25 cellular contexts compared by ENCODE assay signal in genomic region chr2:172398444-172398843, GRCh38. TPM values are rescaled to one million over a fixed set of nuclear protein-coding genes. Genes with fewer than 3 reads are reported as not detected.
DNase-seq lines count a peak whose midpoint lies in the region; ATAC-seq and TF ChIP-seq lines count a peak whose summit lies in the region.
"Had no signal": no experiment of that assay in that cellular context is flagged by ENCODE, and none has a peak within 500 bp of the region (broad histone marks: within the 10 kb centered on the region; RNA-seq: fewer than 3 reads in every experiment).

No MANE protein-coding gene starts in this region.

- H3K4me1 Mint-ChIP-seq in neural progenitor cell = peaks cover 7% of the 10 kb centered on the region

- H3K4me3 ChIP-seq in HCT116 (replicated peaks in 1 of 2; ENCODE audit: low read depth in 1 of 2, low read length in 2 of 2) (no peak overlapping the region), mesendoderm (ENCODE audit: low read length) (no peak overlapping the region), MM.1S (ENCODE audit: low read length) (no peak overlapping the region), neural progenitor cell (no peak overlapping the region)
- H3K4me3 ChIP-seq: BLaER1 treated with 17β-estradiol and CSF1 and Interleukin-3, amounts not matched to agents 10 nM and 100 nM; gastrocnemius medialis; lower lobe of right lung had no signal

- no peaks in the 10 kb centered on the region for H3K9me3 ChIP-seq in HCT116 (ENCODE audit: control insufficient read depth in 1 of 2, insufficient read depth in 1 of 2, low read depth in 1 of 2, low read length in 2 of 2)
- H3K9me3 ChIP-seq in MM.1S (replicated peaks; ENCODE audit: insufficient read depth, low read length) = no peaks in the 10 kb centered on the region
- H3K9me3 ChIP-seq in neural progenitor cell (ENCODE audit: low read depth) = no peaks in the 10 kb centered on the region
- H3K9me3 ChIP-seq: gastrocnemius medialis, lower lobe of right lung had no signal

- no peak overlapping the region for H3K23ac ChIP-seq in mesendoderm (ENCODE audit: low read length)

- H4K8ac ChIP-seq in mesendoderm (ENCODE audit: low read depth, low read length) = no peak overlapping the region

- H2AK5ac ChIP-seq in mesendoderm (ENCODE audit: low read length) = no peak overlapping the region

- no peaks in the 10 kb centered on the region for H3K79me1 ChIP-seq in mesendoderm (ENCODE audit: low read length)

- H3K27me3 ChIP-seq in HCT116 (ENCODE audit: insufficient read depth, low read length) = no peaks in the 10 kb centered on the region
- no peaks in the 10 kb centered on the region for H3K27me3 ChIP-seq in mesendoderm (ENCODE audit: insufficient read depth, low read length, poor library complexity)
- no peaks in the 10 kb centered on the region for H3K27me3 ChIP-seq in MM.1S (replicated peaks; ENCODE audit: insufficient read depth, low read length)
- no peaks in the 10 kb centered on the region for H3K27me3 ChIP-seq in neural progenitor cell
- H3K27me3 ChIP-seq: BLaER1 treated with 17β-estradiol and CSF1 and Interleukin-3, amounts not matched to agents 10 nM and 100 nM; gastrocnemius medialis had no signal

- peak in 2 of 3 experiments; percentile 22 to 41; a peak in 2 of 6 replicates for TF ChIP-seq CTCF in HCT116 (IDR thresholded peaks at IDR 0.05 in 2 of 3, conservative IDR thresholded peaks at IDR 0.05 in 1 of 3; ENCODE audit: borderline replicate concordance in 1 of 3, insufficient read depth in 1 of 3, low read depth in 2 of 3, low read length in 2 of 3)
- TF ChIP-seq CTCF in MM.1S (IDR thresholded peaks at IDR 0.05; ENCODE audit: low read length) = no peak
- TF ChIP-seq CTCF in neural progenitor cell (IDR thresholded peaks at IDR 0.05) = no peak

- no peak overlapping the region for H3K18ac ChIP-seq in mesendoderm (ENCODE audit: low read length)

- no peaks in the 10 kb centered on the region for H3K9me3 Mint-ChIP-seq in neural progenitor cell
- H3K9me3 Mint-ChIP-seq: activated naive CD4-positive, alpha-beta T cell treated with anti-CD3 and anti-CD28 coated beads, Interleukin-2, amount 50 U/mL, for 24 hours; activated T-helper 2 cell treated with anti-CD3 and anti-CD28 coated beads, Interferon-gamma antibody, Interleukin-2, Interleukin-4, amounts not matched to agents 10 μg/mL and 5 μg/mL and 100 μg/mL, durations not matched to agents 14 hours and 24 hours and 36 hours; type B pancreatic cell had no signal

- no peak overlapping the region for H3K4ac ChIP-seq in mesendoderm (ENCODE audit: low read depth, low read length)

- POLR2A ChIA-PET in HCT116 (lab: Charles Lee) = interaction anchor here (1.2 kb wide), 1 partner anchor 29 kb away, joined by 3 read pairs; the partner anchor contains the start of gene ITGA6

- H4K20me1 ChIP-seq in HCT116 (ENCODE audit: insufficient read depth) = no peaks in the 10 kb centered on the region
- H4K20me1 ChIP-seq in MM.1S (ENCODE audit: insufficient read depth, low read length) = no peaks in the 10 kb centered on the region
- H4K20me1 ChIP-seq in neural progenitor cell (ENCODE audit: low read depth) = no peaks in the 10 kb centered on the region
- H4K20me1 ChIP-seq: BLaER1 treated with 17β-estradiol and CSF1 and Interleukin-3, amounts not matched to agents 10 nM and 100 nM had no signal

- H3K4me2 ChIP-seq in HCT116 (ENCODE audit: low read length) (no peak overlapping the region), mesendoderm (ENCODE audit: low read length) (no peak overlapping the region), MM.1S (ENCODE audit: low read depth, low read length) (no peak overlapping the region), neural progenitor cell (no peak overlapping the region)

- H3F3A ChIP-seq in MM.1S (ENCODE audit: insufficient read depth, low read length) (no peaks in the 10 kb centered on the region), neural progenitor cell (ENCODE audit: low read depth) (no peaks in the 10 kb centered on the region)

- peak; percentile 31; the same call in 1 of the 2 replicates for TF ChIP-seq RAD21 in HCT116 (IDR thresholded peaks at IDR 0.05; ENCODE audit: low read depth)

- H3K4me1 ChIP-seq in HCT116 (ENCODE audit: control insufficient read depth in 1 of 2, insufficient read depth in 2 of 2, low read length in 2 of 2) (no peaks in the 10 kb centered on the region), mesendoderm (ENCODE audit: control insufficient read depth, low read depth, low read length) (no peaks in the 10 kb centered on the region), MM.1S (ENCODE audit: low read length) (no peaks in the 10 kb centered on the region), neural progenitor cell (peaks cover 8% of the 10 kb centered on the region)
- H3K4me1 ChIP-seq: parathyroid adenoma had no signal

- BruUV-seq in HCT116 (replicated peaks; lab: Mats Ljungman, UMichigan) = no TSS peak

- H3K9me2 ChIP-seq in HCT116 (ENCODE audit: insufficient read depth) (no peaks in the 10 kb centered on the region), MM.1S (replicated peaks; ENCODE audit: insufficient read depth, low read length) (no peaks in the 10 kb centered on the region)

- no peak overlapping the region for H3K56ac ChIP-seq in mesendoderm (ENCODE audit: low read length)

- RAD21 ChIA-PET in HCT116 (lab: Charles Lee; ENCODE audit: low non-redundant PET in 1 of 2, low total read pairs in 2 of 2, uncharacterized antibody in 2 of 2, unreplicated experiment in 2 of 2) = no interaction called here

- H3K27ac ChIP-seq in HCT116 (ENCODE audit: low read depth, low read length) (no peak overlapping the region), mesendoderm (ENCODE audit: low read depth, low read length) (no peak overlapping the region), MM.1S (ENCODE audit: low read length) (no peak overlapping the region), neural progenitor cell (no peak overlapping the region)
- H3K27ac ChIP-seq: BLaER1 treated with 17β-estradiol and CSF1 and Interleukin-3, amounts not matched to agents 10 nM and 100 nM; lower lobe of right lung; parathyroid adenoma had no signal

- H3K27ac Mint-ChIP-seq in neural progenitor cell = no peak overlapping the region
- H3K27ac Mint-ChIP-seq: activated CD8-positive, alpha-beta T cell treated with anti-CD3 and anti-CD28 coated beads, Interleukin-2, amount 10 ng/mL, durations not matched to agents 7 days and 5 days; activated naive CD4-positive, alpha-beta T cell treated with anti-CD3 and anti-CD28 coated beads, Interleukin-2, amount 50 U/mL, for 24 hours; activated T-helper 2 cell treated with anti-CD3 and anti-CD28 coated beads, Interferon-gamma antibody, Interleukin-2, Interleukin-4, amounts not matched to agents 10 μg/mL and 5 μg/mL and 100 μg/mL, durations not matched to agents 14 hours and 24 hours and 36 hours; type B pancreatic cell had no signal

- peak; percentile 77 for ATAC-seq in HCT116
- ATAC-seq: activated CD8-positive, alpha-beta T cell treated with anti-CD3 and anti-CD28 coated beads, Interleukin-2, amount 10 ng/mL, durations not matched to agents 7 days and 5 days; gastrocnemius medialis; lower lobe of right lung; right cardiac atrium had no signal

- H2BK15ac ChIP-seq in mesendoderm (replicated peaks; ENCODE audit: low read depth) = no peak overlapping the region

- TF ChIP-seq POLR2A in HCT116 (IDR thresholded peaks at IDR 0.05; ENCODE audit: borderline replicate concordance, extremely low read depth, insufficient read depth, insufficient read length) = no peak

- no peak overlapping the region for H4K5ac ChIP-seq in mesendoderm (ENCODE audit: low read length)

- no peaks in the 10 kb centered on the region for H3K36me3 ChIP-seq in HCT116 (ENCODE audit: control insufficient read depth in 1 of 2, insufficient read depth in 2 of 2, low read length in 2 of 2)
- no peaks in the 10 kb centered on the region for H3K36me3 ChIP-seq in mesendoderm (ENCODE audit: control insufficient read depth, insufficient read depth, low read length)
- H3K36me3 ChIP-seq in MM.1S (replicated peaks; ENCODE audit: insufficient read depth, low read length) = no peaks in the 10 kb centered on the region
- H3K36me3 ChIP-seq in neural progenitor cell = no peaks in the 10 kb centered on the region
- H3K36me3 ChIP-seq: BLaER1 treated with 17β-estradiol and CSF1 and Interleukin-3, amounts not matched to agents 10 nM and 100 nM; gastrocnemius medialis; lower lobe of right lung had no signal

- H2BK5ac ChIP-seq in mesendoderm (ENCODE audit: low read length) = no peak overlapping the region

- H3K79me2 ChIP-seq in HCT116 (ENCODE audit: insufficient read depth, low read length) (no peaks in the 10 kb centered on the region), mesendoderm (ENCODE audit: control insufficient read depth, insufficient read depth, low read length) (no peaks in the 10 kb centered on the region), MM.1S (ENCODE audit: low read length) (no peaks in the 10 kb centered on the region), neural progenitor cell (ENCODE audit: low read depth) (no peaks in the 10 kb centered on the region)
- H3K79me2 ChIP-seq: parathyroid adenoma had no signal

- intact Hi-C loops in HCT116 (cut with micrococcal nuclease) = no loop called here

- H2AFZ ChIP-seq in HCT116 (ENCODE audit: low read depth, low read length, poor library complexity, severe bottlenecking) (no peak overlapping the region), MM.1S (ENCODE audit: low read length) (no peak overlapping the region), neural progenitor cell (replicated peaks) (no peak overlapping the region)
- H2AFZ ChIP-seq: parathyroid adenoma had no signal

- H2BK120ac ChIP-seq in mesendoderm (ENCODE audit: low read depth, low read length) = no peak overlapping the region

- CTCF ChIA-PET in HCT116 (lab: Charles Lee) = interaction anchor here (1.0 to 3.1 kb wide), 4 partner anchors 63 to 226 kb away, joined by 3 to 13 read pairs (median 4); no protein-coding TSS in a partner anchor

- H3K4me3 Mint-ChIP-seq in neural progenitor cell = no peak overlapping the region
- H3K4me3 Mint-ChIP-seq: activated CD8-positive, alpha-beta T cell treated with anti-CD3 and anti-CD28 coated beads, Interleukin-2, amount 10 ng/mL, durations not matched to agents 7 days and 5 days; activated naive CD4-positive, alpha-beta T cell treated with anti-CD3 and anti-CD28 coated beads, Interleukin-2, amount 50 U/mL, for 24 hours; type B pancreatic cell had no signal

- H3K9ac ChIP-seq in HCT116 (ENCODE audit: low read length) (no peak overlapping the region), mesendoderm (ENCODE audit: low read length) (no peak overlapping the region), MM.1S (ENCODE audit: low read length) (no peak overlapping the region), neural progenitor cell (no peak overlapping the region)
- H3K9ac ChIP-seq: BLaER1 treated with 17β-estradiol and CSF1 and Interleukin-3, amounts not matched to agents 10 nM and 100 nM; parathyroid adenoma had no signal

- peak; percentile 27 for DNase-seq in ELF-1 (ENCODE audit: low read depth, low spot score)
- peak; percentile 3 for DNase-seq in HCT116 (ENCODE audit: low read depth, low spot score)
- DNase-seq in dermis blood vessel endothelial cell = peak; percentile 40
- peak; percentile 56 for DNase-seq in mesendoderm
- DNase-seq in MM.1S = no peak
- DNase-seq in NCI-H2196 (lab: John Stamatoyannopoulos, UW; ENCODE audit: unreplicated experiment) = no peak
- DNase-seq in neural progenitor cell (ENCODE audit: low spot score) = no peak
- DNase-seq: activated CD8-positive, alpha-beta T cell treated with anti-CD3 and anti-CD28 coated beads, Interleukin-2, amount 10 ng/mL, durations not matched to agents 7 days and 5 days; amygdala; cortex of kidney; DND-41; gastrocnemius medialis; hippocampal formation; lower lobe of right lung; NCI-H1048; NCI-H187; NCI-H774; stimulated activated CD4-positive, alpha-beta T cell treated with anti-CD3 and anti-CD28 coated beads, Interleukin-2, amount 100 ng/mL, for 48 hours; T-helper 2 cell had no signal

- no peaks in the 10 kb centered on the region for H3K36me3 Mint-ChIP-seq in neural progenitor cell
- H3K36me3 Mint-ChIP-seq: activated naive CD4-positive, alpha-beta T cell treated with anti-CD3 and anti-CD28 coated beads, Interleukin-2, amount 50 U/mL, for 24 hours; type B pancreatic cell had no signal

- H3K27me3 Mint-ChIP-seq in neural progenitor cell (ENCODE audit: insufficient read depth, low read depth) = peaks cover 4% of the 10 kb centered on the region
- H3K27me3 Mint-ChIP-seq: activated naive CD4-positive, alpha-beta T cell treated with anti-CD3 and anti-CD28 coated beads, Interleukin-2, amount 50 U/mL, for 24 hours had no signal

- WGBS in mesendoderm (ENCODE audit: extremely low coverage, insufficient coverage, low lambda C conversion rate) = no CpG with 5 or more reads among the region's 2 CpGs

RNA-seq across cellular contexts. Expression of gene ITGA6, which starts 28.9 kb away (rescaled TPM):
- total RNA-seq in HCT116 (2021; ENCODE audit: unreplicated experiment) (93.1 TPM), dermis blood vessel endothelial cell (338 and 347 TPM in 2 replicates), neural progenitor cell (ENCODE audit: low replicate concordance) (97.2 and 161 TPM in 2 replicates)
- polyA plus RNA-seq in HCT116 (2012) = 40.2 and 46.0 TPM in 2 replicates
- 25.4 TPM for polyA plus RNA-seq in mesendoderm (2013, experiment 1 of 2)
- 26.4 TPM for polyA plus RNA-seq in mesendoderm (2013, experiment 2 of 2)

Comparison
In these comparisons a context has a peak if more than half of its experiments do, and no peak if none do; other contexts are left out.
1. DNase-seq: peak in ELF-1 (single experiment), HCT116 (single experiment), dermis blood vessel endothelial cell (single experiment) and mesendoderm (single experiment); none in MM.1S (single experiment), NCI-H2196 (single experiment) and neural progenitor cell (single experiment).
2. CTCF ChIP-seq: peak in HCT116 (2 of 3); none in MM.1S (single experiment) and neural progenitor cell (single experiment).